In the genomic region with DNA sequence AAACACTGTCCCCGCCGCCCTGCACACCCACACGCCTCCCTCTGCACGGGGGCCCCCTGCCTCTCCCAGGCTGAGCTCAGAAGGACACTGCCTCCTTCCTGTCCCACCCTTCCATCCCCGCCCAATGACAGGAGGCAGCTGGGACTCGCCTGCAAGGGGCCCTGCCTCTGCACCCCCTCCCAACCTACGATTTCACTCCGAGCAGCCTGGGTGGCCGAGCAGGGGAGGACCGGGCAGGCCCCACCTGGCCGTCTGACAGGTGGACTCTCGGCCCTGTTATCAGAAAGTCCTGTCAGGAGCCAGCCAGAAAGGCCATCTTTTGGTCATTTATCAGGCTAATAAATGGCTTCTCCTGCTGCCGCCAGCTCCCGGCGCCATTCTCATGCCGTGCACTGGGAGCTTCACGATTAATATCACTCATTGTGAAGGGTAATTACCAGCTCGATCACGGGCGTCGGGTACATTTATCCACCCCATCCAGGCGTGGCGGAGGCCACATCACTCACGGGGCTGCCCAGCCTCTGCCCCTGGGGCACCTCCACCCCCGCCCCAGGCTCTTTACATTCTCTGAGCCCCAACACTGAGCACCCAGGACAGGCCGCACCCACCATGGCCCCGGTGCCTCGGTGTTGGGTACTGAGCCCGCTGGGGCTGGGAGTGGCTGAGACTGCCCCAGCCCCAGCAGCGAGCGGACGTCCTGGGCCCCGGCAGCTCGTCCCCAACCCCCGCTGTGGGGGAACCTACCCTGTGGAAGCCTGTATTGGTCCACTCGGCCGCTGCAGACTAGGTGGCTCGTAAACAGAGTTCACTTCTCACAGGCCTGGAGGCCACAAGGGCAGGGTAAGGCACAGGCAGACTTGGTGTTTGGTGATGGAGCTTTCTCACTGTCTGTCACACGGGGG, we compare ENCODE assay signal across 11 cellular contexts.
DNase-seq lines count a peak whose midpoint lies in the region; ATAC-seq and TF ChIP-seq lines count a peak whose summit lies in the region.
"Had no signal": no experiment of that assay in that cellular context is flagged by ENCODE, and none has a peak within 500 bp of the region (broad histone marks: within the 10 kb centered on the region; RNA-seq: fewer than 3 reads in every experiment).

No MANE protein-coding gene starts in this region.

- TF ChIP-seq CTCF in Peyer's patch (IDR thresholded peaks at IDR 0.05) (no peak), psoas muscle (IDR thresholded peaks at IDR 0.05) (no peak)

- TF ChIP-seq POLR2A in Peyer's patch (IDR thresholded peaks at IDR 0.05), result no peak

- H3K27me3 ChIP-seq in Peyer's patch (no peaks in the 10 kb centered on the region), psoas muscle (ENCODE audit: insufficient read depth in 3 of 3, low read length in 2 of 3) (no peaks in the 10 kb centered on the region)

- H3K9me3 ChIP-seq in Peyer's patch (no peaks in the 10 kb centered on the region), psoas muscle (no peaks in the 10 kb centered on the region)

- H3K4me1 ChIP-seq in Peyer's patch (no peaks in the 10 kb centered on the region), psoas muscle (peaks cover 12% of the 10 kb centered on the region)

- WGBS in psoas muscle, 3 donors, result 76 to 85% (median 78%) methylated on average over 36 to 39 of the region's 39 CpGs

- intact Hi-C loops in left ventricle myocardium superior (cut with micrococcal nuclease) (no loop called here), psoas muscle (cut with DNase I) (loop anchor here in 1 of 2 donors (5.0 kb wide), 1 partner anchor 1037 kb away; no protein-coding TSS in a partner anchor)

- H3K36me3 ChIP-seq in Peyer's patch (no peaks in the 10 kb centered on the region), psoas muscle (ENCODE audit: insufficient read depth in 1 of 2, low read depth in 1 of 2) (no peaks in the 10 kb centered on the region)

- H3K27ac ChIP-seq in Peyer's patch (no peak overlapping the region), psoas muscle (peak overlapping the region; percentile 55)

- DNase-seq in ELF-1 (ENCODE audit: low read depth, low spot score) (peak; percentile 2), Peyer's patch (peak in 2 of 3 donors; percentile 37 to 38), left ventricle myocardium superior (peak; percentile 16), psoas muscle (peak; percentile 2 to 44), EL (no peak), cortex of kidney (lab: John Stamatoyannopoulos, UW) (no peak)
- DNase-seq: caudate nucleus, COR-L47, naive B cell, NCI-H2029 treated with DMSO at 0.1 percent for 48 hours had no signal

- no peak overlapping the region for H3K4me3 ChIP-seq in Peyer's patch
- H3K4me3 ChIP-seq in psoas muscle, result no peak overlapping the region

- ATAC-seq in left ventricle myocardium superior, result no peak
- peak in 1 of 4 donors; percentile 3 for ATAC-seq in psoas muscle
- ATAC-seq in HG03159 (IDR thresholded peaks at IDR 0.05; ENCODE audit: unreplicated experiment), result no peak

Comparison
In these comparisons a context has a peak if more than half of its experiments do, and no peak if none do; other contexts are left out.
1. DNase-seq: peak in ELF-1 (single experiment), Peyer's patch (2 of 3), left ventricle myocardium superior (single experiment) and psoas muscle (2 of 2); none in EL (single experiment) and cortex of kidney (single experiment).